Comparison of ENCODE assay signal across 8 cellular contexts in genomic region chr5:14167211-14167845, GRCh38. TPM values are rescaled to one million over a fixed set of nuclear protein-coding genes. Genes with fewer than 3 reads are reported as not detected.
DNase-seq lines count a peak whose midpoint lies in the region; ATAC-seq and TF ChIP-seq lines count a peak whose summit lies in the region.

No MANE protein-coding gene starts in this region.

- ATAC-seq in left lung = peak; percentile 79
- ATAC-seq in aorta (ENCODE audit: low FRiP score) = no peak

- DNase-seq in DMS53 treated with DMSO at 0.1 percent for 48 hours (lab: John Stamatoyannopoulos, UW; ENCODE audit: unreplicated experiment) (peak; percentile 55), HCEC 1CT (peak; percentile 82), RWPE1 (ENCODE audit: low spot score) (peak; percentile 45), left lung (no peak), aorta (no peak), ecto neural progenitor cell (ENCODE audit: low spot score) (no peak), substantia nigra (lab: John Stamatoyannopoulos, UW) (no peak)
- DNase-seq in activated effector memory CD4-positive, alpha-beta T cell treated with anti-CD3 and anti-CD28 coated beads, Interleukin-2, amount 50 U/mL, for 16 hours = no peak

- POLR2A ChIA-PET in RWPE1 (lab: Yijun Ruan, JAX; ENCODE audit: low non-redundant PET) = no interaction called here

- no peak for TF ChIP-seq CTCF in RWPE1 (conservative IDR thresholded peaks at IDR 0.05; ENCODE audit: low read depth)
- TF ChIP-seq CTCF in left lung (IDR thresholded peaks at IDR 0.05) = no peak

- H3K36me3 ChIP-seq in left lung = no peaks in the 10 kb centered on the region
- no peaks in the 10 kb centered on the region for H3K36me3 ChIP-seq in aorta (ENCODE audit: control insufficient read depth in 1 of 2, insufficient read depth in 2 of 2, low read length in 1 of 2)

- H3K4me1 ChIP-seq in left lung (peaks cover 19 to 80% of the 10 kb centered on the region in 2 donors), aorta (ENCODE audit: control insufficient read depth in 1 of 2, insufficient read depth in 2 of 2, low read length in 2 of 2) (peaks cover 1 to 16% of the 10 kb centered on the region in 2 donors)

- WGBS in aorta, 2 donors = 12 to 27% methylated on average over 5 of the region's 5 CpGs

- intact Hi-C loops in left lung (cut with DNase I) = no loop called here
- intact Hi-C loops in aorta (cut with DNase I) = no loop called here

- no peaks in the 10 kb centered on the region for H3K9me3 ChIP-seq in left lung
- H3K9me3 ChIP-seq in aorta (ENCODE audit: control insufficient read depth, low read length) = no peaks in the 10 kb centered on the region

- CTCF ChIA-PET in RWPE1 (lab: Yijun Ruan, JAX) = no interaction called here

- no peak overlapping the region for H3K4me3 ChIP-seq in left lung
- H3K4me3 ChIP-seq in aorta (ENCODE audit: low read length in 2 of 2) = no peak overlapping the region

- H3K27ac ChIP-seq in RWPE1 (no peak overlapping the region), left lung (peak overlapping the region; percentile 9 to 25), aorta (ENCODE audit: low read depth in 1 of 2, low read length in 2 of 2) (no peak overlapping the region), substantia nigra (ENCODE audit: low read depth, low read length, poor library complexity, severe bottlenecking) (no peak overlapping the region)

- H3K27me3 ChIP-seq in left lung (no peaks in the 10 kb centered on the region), aorta (ENCODE audit: control insufficient read depth in 1 of 2, insufficient read depth in 2 of 2, low read length in 1 of 2) (no peaks in the 10 kb centered on the region)

RNA-seq across cellular contexts. Expression of gene TRIO, which starts 24.2 kb away (rescaled TPM):
- total RNA-seq in left lung (100 to 1,000 TPM; 122 to 151 TPM), aorta (100 to 1,000 TPM; 346 to 374 TPM)
- polyA plus RNA-seq in aorta = 10 to 100 TPM; 22.0 to 36.7 TPM

Comparison
In these comparisons a context has a peak if more than half of its experiments do, and no peak if none do; other contexts are left out.
1. DNase-seq: peak in DMS53 treated with DMSO at 0.1 percent for 48 hours (single experiment), HCEC 1CT (single experiment) and RWPE1 (single experiment); none in left lung (0 of 2), activated effector memory CD4-positive, alpha-beta T cell treated with anti-CD3 and anti-CD28 coated beads, Interleukin-2, amount 50 U/mL, for 16 hours (single experiment), aorta (0 of 2), ecto neural progenitor cell (single experiment) and substantia nigra (0 of 49).
2. H3K27ac ChIP-seq: peak in left lung (2 of 2); none in RWPE1 (single experiment), aorta (0 of 2) and substantia nigra (single experiment).